Comparison of ENCODE assay signal across 7 cellular contexts in the genomic region with DNA sequence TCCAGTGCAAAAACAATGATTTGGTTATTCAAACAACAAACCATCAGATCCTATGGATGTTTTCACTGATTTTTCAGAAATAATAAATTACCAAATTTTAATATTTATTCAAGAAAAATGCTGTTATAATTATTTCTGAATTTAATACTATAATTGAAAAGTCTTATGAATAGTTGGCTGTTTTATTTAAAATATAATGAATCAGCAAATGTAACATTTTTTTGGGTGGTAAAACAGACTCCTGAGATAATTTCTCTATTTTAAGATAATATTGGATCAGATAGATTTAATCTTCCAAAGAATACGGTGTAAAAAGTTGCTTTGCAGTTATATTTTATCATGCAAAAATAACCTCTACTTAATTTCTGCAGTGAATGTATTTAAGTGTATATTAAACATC.
"Had no signal": no experiment of that assay in that cellular context is flagged by ENCODE, and none has a peak within 500 bp of the region (broad histone marks: within the 10 kb centered on the region; RNA-seq: fewer than 3 reads in every experiment).

No MANE protein-coding gene starts in this region.

- FAIRE-seq: GM12878, GM12891, GM12892, GM18507, GM19239 had no signal

- DNase-seq: GDM1, GF-D8 had no signal

- H3K4me3 ChIP-seq: GM12878 had no signal

- ATAC-seq: GM12878 had no signal
